In the genomic region with DNA sequence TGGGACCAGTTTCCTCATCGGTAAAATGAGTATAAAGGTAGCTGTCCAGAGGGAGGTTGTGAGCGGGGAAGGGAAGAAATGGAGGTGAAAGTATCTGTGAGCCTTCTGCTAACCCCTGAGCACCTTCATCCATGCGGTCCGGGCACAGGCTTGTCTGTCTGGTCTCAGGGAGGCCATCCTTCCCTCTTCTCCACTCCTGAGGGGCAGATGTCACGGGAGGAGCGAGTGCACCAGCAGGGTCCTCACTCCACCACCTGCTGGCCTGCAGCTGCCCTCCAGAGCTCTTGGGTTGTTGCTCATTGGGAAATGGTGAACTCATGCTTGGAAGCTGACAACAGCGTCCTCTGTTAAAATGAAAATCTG, we compare ENCODE assay signal across 32 cellular contexts. TPM values are rescaled to one million over a fixed set of nuclear protein-coding genes. Genes with fewer than 3 reads are reported as not detected.
"Had no signal": no experiment of that assay in that cellular context is flagged by ENCODE, and none has a peak within 500 bp of the region (broad histone marks: within the 10 kb centered on the region; RNA-seq: fewer than 3 reads in every experiment).

No MANE protein-coding gene starts in this region.

- H2AFZ ChIP-seq: parathyroid adenoma had no signal

- H3K36me3 ChIP-seq: adrenal gland, ascending aorta, cardiac muscle cell, gastrocnemius medialis, right atrium auricular region, uterus had no signal

- H3K4me3 ChIP-seq: adrenal gland, ascending aorta, cardiac muscle cell, gastrocnemius medialis, right atrium auricular region, uterus had no signal

- H3K9me3 Mint-ChIP-seq: activated naive CD4-positive, alpha-beta T cell treated with anti-CD3 and anti-CD28 coated beads for 36 hours; activated T-helper 1 cell treated with anti-CD3 and anti-CD28 coated beads, Interleukin-12 subunit alpha, Interleukin-12 subunit beta, Interleukin-2, Interleukin-4 antibody, amounts not matched to agents 30 ng/mL and 10 ng/mL and 1 ng/mL, durations not matched to agents 14 hours and 24 hours and 36 hours; effector memory CD8-positive, alpha-beta T cell; memory B cell; stimulated activated naive CD8-positive, alpha-beta T cell treated with anti-CD3 and anti-CD28 coated beads, Interleukin-15, amount 100 ng/mL, for 72 hours; T-cell; type B pancreatic cell had no signal

- H3K4me1 ChIP-seq: ascending aorta, parathyroid adenoma, right atrium auricular region, uterus had no signal

- H3K27me3 ChIP-seq: adrenal gland, ascending aorta, gastrocnemius medialis, right atrium auricular region, uterus had no signal

- DNase-seq: activated CD4-positive, alpha-beta T cell treated with anti-CD3 and anti-CD28 coated beads for 36 hours; activated CD4-positive, CD25-positive, alpha-beta regulatory T cell; activated effector memory CD4-positive, alpha-beta T cell treated with anti-CD3 and anti-CD28 coated beads, Interleukin-2, amount 50 U/mL, for 16 hours; activated naive CD4-positive, alpha-beta T cell treated with anti-CD3 and anti-CD28 coated beads for 36 hours; activated naive CD8-positive, alpha-beta T cell treated with anti-CD3 and anti-CD28 coated beads for 36 hours; activated T-cell treated with anti-CD3 and anti-CD28 coated beads for 4 hours; adrenal gland; cerebellar nuclear complex; cortex of kidney; effector memory CD8-positive, alpha-beta T cell; erythroblast; gastrocnemius medialis; glutamatergic neuron; left colon; midbrain; naive thymus-derived CD4-positive, alpha-beta T cell; occipital lobe; stimulated activated naive CD8-positive, alpha-beta T cell treated with anti-CD3 and anti-CD28 coated beads, Interleukin-15, amount 100 ng/mL, for 72 hours; substantia nigra; T-cell; uterus had no signal

- FAIRE-seq: islet of Langerhans had no signal

- H3K4me3 Mint-ChIP-seq: activated CD4-positive, alpha-beta T cell treated with anti-CD3 and anti-CD28 coated beads for 36 hours; activated naive CD4-positive, alpha-beta T cell treated with anti-CD3 and anti-CD28 coated beads for 36 hours; activated naive CD8-positive, alpha-beta T cell treated with anti-CD3 and anti-CD28 coated beads for 36 hours; activated T-helper 1 cell treated with anti-CD3 and anti-CD28 coated beads, Interleukin-12 subunit alpha, Interleukin-12 subunit beta, Interleukin-2, Interleukin-4 antibody, amounts not matched to agents 30 ng/mL and 10 ng/mL and 1 ng/mL, durations not matched to agents 14 hours and 24 hours and 36 hours; brain; effector memory CD8-positive, alpha-beta T cell; memory B cell; naive thymus-derived CD4-positive, alpha-beta T cell; stimulated activated naive CD8-positive, alpha-beta T cell treated with anti-CD3 and anti-CD28 coated beads, Interleukin-15, amount 100 ng/mL, for 72 hours; T-cell; type B pancreatic cell had no signal

- H3K9me3 ChIP-seq: adrenal gland, ascending aorta, gastrocnemius medialis, right atrium auricular region, uterus had no signal

- H3K79me2 ChIP-seq: parathyroid adenoma had no signal

- H3K36me3 Mint-ChIP-seq: brain, memory B cell, T-cell had no signal

- H3K9ac ChIP-seq: parathyroid adenoma had no signal

- H3K27ac ChIP-seq: adrenal gland, ascending aorta, cardiac muscle cell, gastrocnemius medialis, parathyroid adenoma, right atrium auricular region, uterus had no signal

- H3K27ac Mint-ChIP-seq: activated CD4-positive, alpha-beta T cell treated with anti-CD3 and anti-CD28 coated beads for 36 hours; activated naive CD4-positive, alpha-beta T cell treated with anti-CD3 and anti-CD28 coated beads for 36 hours; activated naive CD8-positive, alpha-beta T cell treated with anti-CD3 and anti-CD28 coated beads for 36 hours; activated T-helper 1 cell treated with anti-CD3 and anti-CD28 coated beads, Interleukin-12 subunit alpha, Interleukin-12 subunit beta, Interleukin-2, Interleukin-4 antibody, amounts not matched to agents 30 ng/mL and 10 ng/mL and 1 ng/mL, durations not matched to agents 14 hours and 24 hours and 36 hours; effector memory CD8-positive, alpha-beta T cell; memory B cell; naive thymus-derived CD4-positive, alpha-beta T cell; stimulated activated naive CD8-positive, alpha-beta T cell treated with anti-CD3 and anti-CD28 coated beads, Interleukin-15, amount 100 ng/mL, for 72 hours; T-cell; type B pancreatic cell had no signal

- ATAC-seq: activated CD4-positive, alpha-beta T cell treated with anti-CD3 and anti-CD28 coated beads for 36 hours; effector memory CD8-positive, alpha-beta T cell; gastrocnemius medialis; left colon; naive thymus-derived CD4-positive, alpha-beta T cell; stimulated activated naive CD8-positive, alpha-beta T cell treated with anti-CD3 and anti-CD28 coated beads, Interleukin-15, amount 100 ng/mL, for 72 hours; T-cell had no signal

RNA-seq across cellular contexts. Expression of a gene that starts 33.8 kb away (rescaled TPM):
- total RNA-seq: activated CD4-positive, alpha-beta T cell treated with anti-CD3 and anti-CD28 coated beads for 36 hours; activated naive CD4-positive, alpha-beta T cell treated with anti-CD3 and anti-CD28 coated beads for 36 hours; activated naive CD8-positive, alpha-beta T cell treated with anti-CD3 and anti-CD28 coated beads for 36 hours; pulmonary artery endothelial cell; T-helper 2 cell treated with Interferon-gamma antibody and Interleukin-4, amounts not matched to agents 100 ng/mL and 5 ng/mL, for 36 hours had no signal
